1 cellular context compared by ENCODE assay signal in genomic region chr19:9791552-9792181, GRCh38.
A peak's percentile ranks its signal among the peaks of the same experiment; 100 is the strongest.
TF ChIP-seq lines count a peak whose summit lies in the region.

No MANE protein-coding gene starts in this region.

TF ChIP-seq in GM12878, 131 proteins besides CTCF, POLR2A, EP300 and RAD21:
- peak in 1 of 2 experiments; percentile 68; a peak in 2 of 3 replicates for TF ChIP-seq EGR1 (IDR thresholded peaks at IDR 0.05; ENCODE audit: borderline replicate concordance in 1 of 2, low read depth in 2 of 2, low read length in 2 of 2)
- TF ChIP-seq CREB1 (IDR thresholded peaks at IDR 0.05; ENCODE audit: low read depth): peak; percentile 28; the same call in 1 of the 2 replicates
- TF ChIP-seq MLLT1 (IDR thresholded peaks at IDR 0.05): no peak
- peak; percentile 21 for TF ChIP-seq SP1 (IDR thresholded peaks at IDR 0.05; ENCODE audit: low read depth, low read length)
TF ChIP-seq in GM12878: peak in this region for 3.
